Comparison of ENCODE assay signal across 23 cellular contexts in genomic region chr7:156544199-156544598, GRCh38.
"Had no signal": no experiment of that assay in that cellular context is flagged by ENCODE, and none has a peak within 500 bp of the region (broad histone marks: within the 10 kb centered on the region; RNA-seq: fewer than 3 reads in every experiment).

No MANE protein-coding gene starts in this region.

- ATAC-seq: gastrocnemius medialis; lower lobe of right lung; naive thymus-derived CD8-positive, alpha-beta T cell; psoas muscle; right cardiac atrium; stimulated activated naive B cell treated with anti-CD40 and anti-IgM and Interleukin-4, amounts not matched to agents 10 μg/mL and 1 μg/mL and 100 μg/mL, for 72 hours had no signal

- H3K27ac ChIP-seq: dorsolateral prefrontal cortex, gastrocnemius medialis, left ventricle myocardium inferior, lower lobe of right lung, ovary, psoas muscle, skin epidermis, spleen, thoracic aorta, tibial nerve, vagina had no signal

- H3K9me3 ChIP-seq: gastrocnemius medialis, lower lobe of right lung, ovary, psoas muscle had no signal

- H3K4me2 ChIP-seq: hepatocyte had no signal

- H3K36me3 ChIP-seq: gastrocnemius medialis, left ventricle myocardium inferior, lower lobe of right lung, ovary, spleen, thoracic aorta, vagina had no signal

- H3K4me3 ChIP-seq: dorsolateral prefrontal cortex, gastrocnemius medialis, hepatocyte, left ventricle myocardium inferior, lower lobe of right lung, ovary, psoas muscle, skin epidermis, spleen, thoracic aorta, tibial nerve, vagina had no signal

- DNase-seq: dorsolateral prefrontal cortex; effector CD4-positive, alpha-beta T cell; foreskin fibroblast; gastrocnemius medialis; head of caudate nucleus; kidney; left ventricle myocardium inferior; lower lobe of right lung; naive thymus-derived CD8-positive, alpha-beta T cell; nephron progenitor cell; occipital lobe; ovary; posterior cingulate gyrus; psoas muscle; right cardiac atrium; spleen; stimulated activated naive B cell treated with anti-CD40 and anti-IgM and Interleukin-4, amounts not matched to agents 10 μg/mL and 1 μg/mL and 100 μg/mL, for 72 hours had no signal

- FAIRE-seq: colon, kidney had no signal

- H3K4me1 ChIP-seq: gastrocnemius medialis, left ventricle myocardium inferior, lower lobe of right lung, psoas muscle, spleen, tibial nerve, vagina had no signal

- H3K27me3 ChIP-seq: dorsolateral prefrontal cortex, gastrocnemius medialis, hepatocyte, ovary, tibial nerve, vagina had no signal
